In genomic region chr6:7526755-7527154, GRCh38 we compare ENCODE assay signal across 16 cellular contexts. TPM values are rescaled to one million over a fixed set of nuclear protein-coding genes. Genes with fewer than 3 reads are reported as not detected.
A peak's percentile ranks its signal among the peaks of the same experiment; 100 is the strongest.
DNase-seq lines count a peak whose midpoint lies in the region; FAIRE-seq and TF ChIP-seq lines count a peak whose summit lies in the region.
"Had no signal": no experiment of that assay in that cellular context is flagged by ENCODE, and none has a peak within 500 bp of the region (broad histone marks: within the 10 kb centered on the region; RNA-seq: fewer than 3 reads in every experiment).

No MANE protein-coding gene starts in this region.

- H3K4me2 ChIP-seq in neural progenitor cell: no peak overlapping the region

- H3K27me3 ChIP-seq in neural progenitor cell: no peaks in the 10 kb centered on the region

- H3K27ac ChIP-seq in neural progenitor cell (no peak overlapping the region), RWPE1 (no peak overlapping the region)

- H3K27ac Mint-ChIP-seq in dendritic cell treated with granulocyte-macrophage colony-stimulating factor and Interleukin-4, amounts not matched to agents 40 ng/mL and 50 ng/mL, for 4 days: no peak overlapping the region
- no peak overlapping the region for H3K27ac Mint-ChIP-seq in neural progenitor cell
- H3K27ac Mint-ChIP-seq: B cell had no signal

- H3K27me3 Mint-ChIP-seq in dendritic cell treated with granulocyte-macrophage colony-stimulating factor and Interleukin-4, amounts not matched to agents 40 ng/mL and 50 ng/mL, for 4 days: peaks cover 37% of the 10 kb centered on the region
- H3K27me3 Mint-ChIP-seq in neural progenitor cell (ENCODE audit: insufficient read depth, low read depth): peaks cover 4% of the 10 kb centered on the region

- H3K4me1 ChIP-seq in ES-I3 (ENCODE audit: insufficient read depth, low read length): no peaks in the 10 kb centered on the region
- peaks cover 5% of the 10 kb centered on the region for H3K4me1 ChIP-seq in neural progenitor cell

- H3K36me3 ChIP-seq in ES-I3 (ENCODE audit: insufficient read depth, low read length): no peaks in the 10 kb centered on the region
- H3K36me3 ChIP-seq in neural progenitor cell: no peaks in the 10 kb centered on the region
- H3K36me3 ChIP-seq: HAP-1 had no signal

- H3K36me3 Mint-ChIP-seq in dendritic cell treated with granulocyte-macrophage colony-stimulating factor and Interleukin-4, amounts not matched to agents 40 ng/mL and 50 ng/mL, for 4 days (ENCODE audit: low read depth): no peaks in the 10 kb centered on the region
- H3K36me3 Mint-ChIP-seq in neural progenitor cell: no peaks in the 10 kb centered on the region

- H2AFZ ChIP-seq in neural progenitor cell (replicated peaks): peak overlapping the region; percentile 77

- H3K79me2 ChIP-seq in neural progenitor cell (ENCODE audit: low read depth): no peaks in the 10 kb centered on the region

- peak overlapping the region; percentile 35 for H3K4me3 Mint-ChIP-seq in dendritic cell treated with granulocyte-macrophage colony-stimulating factor and Interleukin-4, amounts not matched to agents 40 ng/mL and 50 ng/mL, for 4 days
- no peak overlapping the region for H3K4me3 Mint-ChIP-seq in neural progenitor cell
- H3K4me3 Mint-ChIP-seq: B cell had no signal

- H3F3A ChIP-seq in neural progenitor cell (ENCODE audit: low read depth): no peaks in the 10 kb centered on the region

- CTCF ChIA-PET in RWPE1 (lab: Yijun Ruan, JAX): no interaction called here

- TF ChIP-seq CTCF in neural progenitor cell (IDR thresholded peaks at IDR 0.05) (no peak), D721Med (IDR thresholded peaks at IDR 0.05; ENCODE audit: insufficient read depth, missing control alignments) (no peak), RWPE1 (conservative IDR thresholded peaks at IDR 0.05; ENCODE audit: low read depth) (no peak)

- no peak overlapping the region for H3K4me3 ChIP-seq in neural progenitor cell
- H3K4me3 ChIP-seq: HAP-1 had no signal

- intact Hi-C loops in dendritic cell treated with granulocyte-macrophage colony-stimulating factor and Interleukin-4, amounts not matched to agents 40 ng/mL and 50 ng/mL, for 4 days (cut with micrococcal nuclease): no loop called here

- no peaks in the 10 kb centered on the region for H3K9me3 ChIP-seq in ES-I3 (ENCODE audit: control insufficient read depth, insufficient read depth, low read length)
- H3K9me3 ChIP-seq in neural progenitor cell (ENCODE audit: low read depth): no peaks in the 10 kb centered on the region
- H3K9me3 ChIP-seq: HAP-1 had no signal

- POLR2A ChIA-PET in RWPE1 (lab: Yijun Ruan, JAX; ENCODE audit: low non-redundant PET): no interaction called here

- H3K4me1 Mint-ChIP-seq in dendritic cell treated with granulocyte-macrophage colony-stimulating factor and Interleukin-4, amounts not matched to agents 40 ng/mL and 50 ng/mL, for 4 days (ENCODE audit: low read depth): peaks cover 16% of the 10 kb centered on the region
- peaks cover 11% of the 10 kb centered on the region for H3K4me1 Mint-ChIP-seq in neural progenitor cell

- H3K9ac ChIP-seq in ES-I3 (ENCODE audit: low read depth, low read length): peak overlapping the region; percentile 4; the same call in 1 of the 2 replicates
- H3K9ac ChIP-seq in neural progenitor cell: no peak overlapping the region

- FAIRE-seq in D721Med (lab: Jason Lieb, UNC): no peak

- DNase-seq in OCI-M1 (lab: John Stamatoyannopoulos, UW) (peak; percentile 42), neural progenitor cell (ENCODE audit: low spot score) (no peak), GM03348 (ENCODE audit: low spot score) (no peak), D721Med (ENCODE audit: insufficient read length, low spot score) (no peak), RWPE1 (ENCODE audit: low spot score) (no peak)
- no peak for DNase-seq in stimulated activated CD8-positive, alpha-beta memory T cell treated with anti-CD3 and anti-CD28 coated beads, Interleukin-4, amount 100 ng/mL, for 48 hours
- DNase-seq: COR-L47, NCI-H187, NCI-H2107, NCI-H510A treated with DMSO at 0.1 percent for 48 hours, NCI-H774, SHP77 treated with DMSO at 0.1 percent for 48 hours had no signal

- H3K9me3 Mint-ChIP-seq in dendritic cell treated with granulocyte-macrophage colony-stimulating factor and Interleukin-4, amounts not matched to agents 40 ng/mL and 50 ng/mL, for 4 days: no peaks in the 10 kb centered on the region
- peaks cover 2% of the 10 kb centered on the region for H3K9me3 Mint-ChIP-seq in neural progenitor cell

- no peaks in the 10 kb centered on the region for H4K20me1 ChIP-seq in neural progenitor cell (ENCODE audit: low read depth)

RNA-seq across cellular contexts. Expression of gene DSP, which starts 14.7 kb away (rescaled TPM):
- 38.3 and 38.7 TPM in 2 replicates for total RNA-seq in neural progenitor cell (ENCODE audit: low replicate concordance)
- total RNA-seq: B cell had no signal
